Comparison of ENCODE assay signal across 11 cellular contexts in the genomic region with DNA sequence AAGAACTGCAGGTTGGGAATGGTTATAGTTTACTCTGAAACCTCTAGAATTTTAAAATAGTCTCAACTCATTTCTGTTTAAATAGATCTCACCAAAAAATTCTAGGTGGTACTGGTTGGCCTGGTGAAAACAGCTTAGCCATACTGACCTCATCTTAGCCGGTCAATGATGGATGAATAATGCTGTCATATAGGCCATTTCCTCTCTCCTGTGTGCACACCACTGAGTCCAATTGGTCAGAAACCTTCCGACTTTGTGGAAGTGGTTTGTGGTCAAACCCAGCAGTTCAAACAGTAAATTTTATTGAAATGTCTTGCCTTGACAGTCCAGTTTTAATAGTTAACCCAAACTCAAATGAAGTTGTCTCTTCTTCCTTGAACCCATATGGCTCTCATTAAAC.
DNase-seq lines count a peak whose midpoint lies in the region; ATAC-seq, FAIRE-seq and TF ChIP-seq lines count a peak whose summit lies in the region.
"Had no signal": no experiment of that assay in that cellular context is flagged by ENCODE, and none has a peak within 500 bp of the region (broad histone marks: within the 10 kb centered on the region; RNA-seq: fewer than 3 reads in every experiment).

No MANE protein-coding gene starts in this region.

- peaks cover 0 to 3% (median 1%) of the 10 kb centered on the region in 4 donors for H3K4me1 Mint-ChIP-seq in CD4-positive, alpha-beta memory T cell

- intact Hi-C loops in dorsolateral prefrontal cortex (cut with DNase I): no loop called here
- intact Hi-C loops in CD4-positive, alpha-beta memory T cell (cut with micrococcal nuclease): no loop called here

- no peak overlapping the region for H3K27ac Mint-ChIP-seq in CD4-positive, alpha-beta memory T cell
- H3K27ac Mint-ChIP-seq: dendritic cell treated with granulocyte-macrophage colony-stimulating factor and Interleukin-4, amounts not matched to agents 40 ng/mL and 50 ng/mL, for 4 days had no signal

- no peaks in the 10 kb centered on the region for H3K9me3 ChIP-seq in CD4-positive, alpha-beta memory T cell (ENCODE audit: control insufficient read depth in 1 of 2, low read length in 2 of 2)
- H3K9me3 ChIP-seq: BLaER1 treated with 17β-estradiol and CSF1 and Interleukin-3, amounts not matched to agents 10 nM and 100 nM had no signal

- FAIRE-seq in urothelium cell line (lab: Jason Lieb, UNC): no peak

- no peaks in the 10 kb centered on the region for H3K9me3 Mint-ChIP-seq in CD4-positive, alpha-beta memory T cell
- H3K9me3 Mint-ChIP-seq: dendritic cell treated with granulocyte-macrophage colony-stimulating factor and Interleukin-4, amounts not matched to agents 40 ng/mL and 50 ng/mL, for 4 days had no signal

- H3K36me3 Mint-ChIP-seq in CD4-positive, alpha-beta memory T cell: peaks cover 24 to 33% of the 10 kb centered on the region in 2 donors

- DNase-seq in ELR (ENCODE audit: low read depth): peak; percentile 79
- DNase-seq in SKM-1 treated with dmso at 0.1 percent for 144 hours (lab: John Stamatoyannopoulos, UW; ENCODE audit: unreplicated experiment): peak; percentile 18
- DNase-seq in dorsolateral prefrontal cortex: no peak
- no peak for DNase-seq in CD4-positive, alpha-beta memory T cell
- no peak for DNase-seq in NCI-H1436 (lab: John Stamatoyannopoulos, UW)
- DNase-seq in urothelium cell line (ENCODE audit: low spot score): no peak
- DNase-seq: posterior cingulate gyrus had no signal

- H3K4me1 ChIP-seq in CD4-positive, alpha-beta memory T cell (ENCODE audit: insufficient read depth, low read length): no peaks in the 10 kb centered on the region

- no peak overlapping the region for H3K4me3 ChIP-seq in dorsolateral prefrontal cortex
- H3K4me3 ChIP-seq in CD4-positive, alpha-beta memory T cell (ENCODE audit: low read length in 2 of 2): no peak overlapping the region
- H3K4me3 ChIP-seq: BLaER1 treated with 17β-estradiol and CSF1 and Interleukin-3, amounts not matched to agents 10 nM and 100 nM had no signal

- H3K27me3 ChIP-seq in dorsolateral prefrontal cortex: no peaks in the 10 kb centered on the region
- H3K27me3 ChIP-seq in CD4-positive, alpha-beta memory T cell (ENCODE audit: insufficient read depth, low read length): no peaks in the 10 kb centered on the region
- H3K27me3 ChIP-seq: BLaER1 treated with 17β-estradiol and CSF1 and Interleukin-3, amounts not matched to agents 10 nM and 100 nM had no signal

- no peaks in the 10 kb centered on the region for H3K36me3 ChIP-seq in CD4-positive, alpha-beta memory T cell (ENCODE audit: insufficient read depth, low read length)

- ATAC-seq in GM21367 (IDR thresholded peaks at IDR 0.05; ENCODE audit: unreplicated experiment): peak; percentile 68
- peak; percentile 98 for ATAC-seq in HG03135 (IDR thresholded peaks at IDR 0.05; ENCODE audit: unreplicated experiment)

- H3K27me3 Mint-ChIP-seq in CD4-positive, alpha-beta memory T cell: no peaks in the 10 kb centered on the region
- H3K27me3 Mint-ChIP-seq: dendritic cell treated with granulocyte-macrophage colony-stimulating factor and Interleukin-4, amounts not matched to agents 40 ng/mL and 50 ng/mL, for 4 days had no signal

- CTCF ChIA-PET in CD4-positive, alpha-beta memory T cell (lab: Charles Lee; ENCODE audit: partially characterized antibody): interaction anchor here (1.3 kb wide), 1 partner anchor 340 kb away, joined by 3 read pairs; no protein-coding TSS in a partner anchor

- no peak overlapping the region for H3K27ac ChIP-seq in dorsolateral prefrontal cortex
- no peak overlapping the region for H3K27ac ChIP-seq in CD4-positive, alpha-beta memory T cell (ENCODE audit: low read depth, low read length)
- H3K27ac ChIP-seq: BLaER1 treated with 17β-estradiol and CSF1 and Interleukin-3, amounts not matched to agents 10 nM and 100 nM had no signal

- no peak overlapping the region for H3K4me3 Mint-ChIP-seq in CD4-positive, alpha-beta memory T cell
- H3K4me3 Mint-ChIP-seq: dendritic cell treated with granulocyte-macrophage colony-stimulating factor and Interleukin-4, amounts not matched to agents 40 ng/mL and 50 ng/mL, for 4 days had no signal

- POLR2A ChIA-PET in CD4-positive, alpha-beta memory T cell (lab: Charles Lee; ENCODE audit: partially characterized antibody): no interaction called here

- TF ChIP-seq CTCF in dorsolateral prefrontal cortex (IDR thresholded peaks at IDR 0.05 in 54 of 56, conservative IDR thresholded peaks at IDR 0.05 in 2 of 56; ENCODE audit: low read depth in 1 of 56, partially characterized antibody in 56 of 56): no peak

Comparison
In these comparisons a context has a peak if more than half of its experiments do, and no peak if none do; other contexts are left out.
1. DNase-seq: peak in ELR (single experiment) and SKM-1 treated with dmso at 0.1 percent for 144 hours (single experiment); none in dorsolateral prefrontal cortex (0 of 10), CD4-positive, alpha-beta memory T cell (0 of 5), NCI-H1436 (single experiment) and urothelium cell line (single experiment).